Comparison of ENCODE assay signal across 25 cellular contexts in genomic region chr17:59465949-59466307, GRCh38.
"Had no signal": no experiment of that assay in that cellular context is flagged by ENCODE, and none has a peak within 500 bp of the region (broad histone marks: within the 10 kb centered on the region; RNA-seq: fewer than 3 reads in every experiment).

No MANE protein-coding gene starts in this region.

- H3K4me3 Mint-ChIP-seq: activated CD4-positive, alpha-beta memory T cell treated with anti-CD3 and anti-CD28 coated beads for 36 hours; activated CD4-positive, alpha-beta T cell treated with anti-CD3 and anti-CD28 coated beads, Interleukin-2, amount 10 ng/mL, durations not matched to agents 7 days and 5 days; activated naive CD4-positive, alpha-beta T cell treated with anti-CD3 and anti-CD28 coated beads for 36 hours; activated naive CD8-positive, alpha-beta T cell treated with anti-CD3 and anti-CD28 coated beads for 36 hours; activated T-cell treated with anti-CD3 and anti-CD28 coated beads, Interleukin-2, amount 50 U/mL, for 4 hours had no signal

- H3K27me3 Mint-ChIP-seq: activated CD4-positive, alpha-beta memory T cell treated with anti-CD3 and anti-CD28 coated beads for 36 hours; activated CD4-positive, alpha-beta T cell treated with anti-CD3 and anti-CD28 coated beads, Interleukin-2, amount 10 ng/mL, durations not matched to agents 7 days and 5 days; activated naive CD8-positive, alpha-beta T cell treated with anti-CD3 and anti-CD28 coated beads for 36 hours had no signal

- H3K27ac ChIP-seq: brain microvascular endothelial cell, cardiac muscle cell, RWPE1, SJCRH30, VCaP had no signal

- H3K36me3 Mint-ChIP-seq: activated CD4-positive, alpha-beta memory T cell treated with anti-CD3 and anti-CD28 coated beads for 36 hours; activated naive CD8-positive, alpha-beta T cell treated with anti-CD3 and anti-CD28 coated beads for 36 hours had no signal

- ATAC-seq: activated T-cell treated with anti-CD3 and anti-CD28 coated beads, Interleukin-2, amount 50 U/mL, for 4 hours had no signal

- DNase-seq: activated CD4-positive, alpha-beta memory T cell treated with anti-CD3 and anti-CD28 coated beads for 36 hours; activated CD4-positive, alpha-beta T cell treated with anti-CD3 and anti-CD28 coated beads, Interleukin-2, amount 10 ng/mL, durations not matched to agents 7 days and 5 days; activated CD4-positive, CD25-positive, alpha-beta regulatory T cell; activated CD8-positive, alpha-beta memory T cell treated with anti-CD3 and anti-CD28 coated beads for 24 hours; activated gamma-delta T cell; activated naive CD4-positive, alpha-beta T cell treated with anti-CD3 and anti-CD28 coated beads for 36 hours; activated naive CD8-positive, alpha-beta T cell treated with anti-CD3 and anti-CD28 coated beads for 36 hours; activated T-cell treated with anti-CD3 and anti-CD28 coated beads, Interleukin-2, amount 50 U/mL, for 4 hours; brain microvascular endothelial cell; NCI-H1092; NCI-H1417; NCI-H1930; NCI-H2171; NCI-H2227 treated with DMSO at 0.1 percent for 48 hours; NCI-H446 treated with DMSO at 0.1 percent for 48 hours; NCI-H524 treated with DMSO at 0.1 percent for 48 hours; NCI-H774; Peyer's patch; Right ventricle myocardium superior; SJCRH30; SK-N-SH; T-helper 1 cell had no signal

- H3K36me3 ChIP-seq: brain microvascular endothelial cell, cardiac muscle cell, Peyer's patch, SJCRH30 had no signal

- H3K9me2 ChIP-seq: SK-N-SH had no signal

- H3K4me1 ChIP-seq: SJCRH30 had no signal

- H3K27ac Mint-ChIP-seq: activated CD4-positive, alpha-beta memory T cell treated with anti-CD3 and anti-CD28 coated beads for 36 hours; activated CD4-positive, alpha-beta T cell treated with anti-CD3 and anti-CD28 coated beads, Interleukin-2, amount 10 ng/mL, durations not matched to agents 7 days and 5 days; activated naive CD4-positive, alpha-beta T cell treated with anti-CD3 and anti-CD28 coated beads for 36 hours; activated naive CD8-positive, alpha-beta T cell treated with anti-CD3 and anti-CD28 coated beads for 36 hours had no signal

- H3K27me3 ChIP-seq: brain microvascular endothelial cell, cardiac muscle cell, Peyer's patch, SJCRH30 had no signal

- H3K9me3 Mint-ChIP-seq: activated CD4-positive, alpha-beta memory T cell treated with anti-CD3 and anti-CD28 coated beads for 36 hours; activated CD4-positive, alpha-beta T cell treated with anti-CD3 and anti-CD28 coated beads, Interleukin-2, amount 10 ng/mL, durations not matched to agents 7 days and 5 days; activated naive CD4-positive, alpha-beta T cell treated with anti-CD3 and anti-CD28 coated beads for 36 hours; activated naive CD8-positive, alpha-beta T cell treated with anti-CD3 and anti-CD28 coated beads for 36 hours; activated T-cell treated with anti-CD3 and anti-CD28 coated beads, Interleukin-2, amount 50 U/mL, for 4 hours had no signal

- H3K9me3 ChIP-seq: Peyer's patch, SJCRH30, SK-N-SH had no signal

- H3K4me2 ChIP-seq: SK-N-SH had no signal

- H3K4me3 ChIP-seq: cardiac muscle cell, SJCRH30 had no signal

- H3K9ac ChIP-seq: SK-N-SH had no signal
